In genomic region chr15:26358708-26359107, GRCh38 we compare ENCODE assay signal across 27 cellular contexts.
"Had no signal": no experiment of that assay in that cellular context is flagged by ENCODE, and none has a peak within 500 bp of the region (broad histone marks: within the 10 kb centered on the region; RNA-seq: fewer than 3 reads in every experiment).

No MANE protein-coding gene starts in this region.

- H3K9me3 ChIP-seq: SJSA1 had no signal

- H3K27ac ChIP-seq: Peyer's patch, SJSA1, VCaP had no signal

- H3K4me1 Mint-ChIP-seq: activated CD4-positive, alpha-beta memory T cell treated with anti-CD3 and anti-CD28 coated beads, Interleukin-2, amount 10 ng/mL, durations not matched to agents 7 days and 5 days; activated CD4-positive, alpha-beta T cell treated with anti-CD3 and anti-CD28 coated beads for 36 hours; activated naive CD4-positive, alpha-beta T cell treated with anti-CD3 and anti-CD28 coated beads, Interleukin-2, amount 50 U/mL, for 24 hours had no signal

- H3K4me3 ChIP-seq: Peyer's patch, SJSA1 had no signal

- H3K4me1 ChIP-seq: Peyer's patch, SJSA1 had no signal

- H3K36me3 Mint-ChIP-seq: activated naive CD4-positive, alpha-beta T cell treated with anti-CD3 and anti-CD28 coated beads, Interleukin-2, amount 50 U/mL, for 24 hours had no signal

- H3K27me3 ChIP-seq: Peyer's patch, SJSA1 had no signal

- H3K36me3 ChIP-seq: Peyer's patch, SJSA1 had no signal

- ATAC-seq: activated CD4-positive, alpha-beta T cell treated with anti-CD3 and anti-CD28 coated beads for 36 hours; SK-N-SH treated with all-trans-retinoic acid at 6 μM for 48 hours had no signal

- DNase-seq: activated CD4-positive, alpha-beta memory T cell treated with anti-CD3 and anti-CD28 coated beads, Interleukin-2, amount 10 ng/mL, durations not matched to agents 7 days and 5 days; activated CD4-positive, alpha-beta T cell treated with anti-CD3 and anti-CD28 coated beads for 36 hours; activated CD4-positive, alpha-beta T cell treated with anti-CD3 and anti-CD28 coated beads, Interleukin-2, amount 50 U/mL, for 1 hour; activated CD8-positive, alpha-beta memory T cell treated with anti-CD3 and anti-CD28 coated beads, Interleukin-2, amount 50 U/mL, for 48 hours; activated naive CD4-positive, alpha-beta T cell; activated T-cell treated with anti-CD3 and anti-CD28 coated beads, Interleukin-2, amount 50 U/mL, for 1 hour; aorta; central memory CD4-positive, alpha-beta T cell; Karpas-422; MM.1S; NCI-H1092 treated with DMSO at 0.1 percent for 48 hours; NCI-H1417 treated with DMSO at 0.1 percent for 48 hours; NCI-H1694; NCI-H2029; NCI-H2107; NCI-H2171 treated with DMSO at 0.1 percent for 48 hours; NCI-H226; NCI-H526; NCI-H774; NK-92 treated with Interleukin-12 subunit alpha and Interleukin-12 subunit beta, amount 100 ng/mL, for 24 hours; Peyer's patch; SHP77 had no signal

- H3K27ac Mint-ChIP-seq: activated CD4-positive, alpha-beta memory T cell treated with anti-CD3 and anti-CD28 coated beads, Interleukin-2, amount 10 ng/mL, durations not matched to agents 7 days and 5 days; activated CD4-positive, alpha-beta T cell treated with anti-CD3 and anti-CD28 coated beads for 36 hours; activated naive CD4-positive, alpha-beta T cell treated with anti-CD3 and anti-CD28 coated beads, Interleukin-2, amount 50 U/mL, for 24 hours; T-helper 1 cell treated with Interleukin-12 subunit alpha and Interleukin-12 subunit beta and Interleukin-4 antibody, amounts not matched to agents 30 μg/mL and 1 μg/mL, for 36 hours had no signal

- H3K4me3 Mint-ChIP-seq: activated CD4-positive, alpha-beta memory T cell treated with anti-CD3 and anti-CD28 coated beads, Interleukin-2, amount 10 ng/mL, durations not matched to agents 7 days and 5 days; activated CD4-positive, alpha-beta T cell treated with anti-CD3 and anti-CD28 coated beads for 36 hours; activated naive CD4-positive, alpha-beta T cell treated with anti-CD3 and anti-CD28 coated beads, Interleukin-2, amount 50 U/mL, for 24 hours; T-helper 1 cell treated with Interleukin-12 subunit alpha and Interleukin-12 subunit beta and Interleukin-4 antibody, amounts not matched to agents 30 μg/mL and 1 μg/mL, for 36 hours had no signal

- H3K27me3 Mint-ChIP-seq: activated CD4-positive, alpha-beta memory T cell treated with anti-CD3 and anti-CD28 coated beads, Interleukin-2, amount 10 ng/mL, durations not matched to agents 7 days and 5 days; activated CD4-positive, alpha-beta T cell treated with anti-CD3 and anti-CD28 coated beads for 36 hours; activated naive CD4-positive, alpha-beta T cell treated with anti-CD3 and anti-CD28 coated beads, Interleukin-2, amount 50 U/mL, for 24 hours had no signal
